In genomic region chr10:133258818-133259602, GRCh38 we compare ENCODE assay signal across 2 cellular contexts.
TF ChIP-seq lines count a peak whose summit lies in the region.

No MANE protein-coding gene starts in this region.

TF ChIP-seq in IMR-90, 13 proteins besides CTCF, POLR2A, EP300 and RAD21:
- TF ChIP-seq RCOR1 (IDR thresholded peaks at IDR 0.05; ENCODE audit: insufficient replicate concordance, low read length) (no peak), MXI1 (IDR thresholded peaks at IDR 0.05; ENCODE audit: borderline replicate concordance, low read depth, low read length) (peak; percentile 93), FOS (IDR thresholded peaks at IDR 0.05; ENCODE audit: low read depth, low read length) (peak; percentile 96), NFE2L2 (IDR thresholded peaks at IDR 0.05; ENCODE audit: low read depth, low read length) (peak; percentile 49), MAFK (IDR thresholded peaks at IDR 0.05; ENCODE audit: low read depth, low read length) (peak; percentile 1; the same call in 1 of the 2 replicates), CEBPB (IDR thresholded peaks at IDR 0.05; ENCODE audit: low read depth, low read length) (peak; percentile 96), MAZ (IDR thresholded peaks at IDR 0.05; ENCODE audit: borderline replicate concordance, low read depth, low read length) (peak; percentile 52; the same call in 1 of the 2 replicates), RFX5 (IDR thresholded peaks at IDR 0.05; ENCODE audit: low read depth, low read length) (no peak), ELK1 (IDR thresholded peaks at IDR 0.05; ENCODE audit: borderline replicate concordance, low read depth, low read length) (no peak), USF2 (IDR thresholded peaks at IDR 0.05; ENCODE audit: low read depth, low read length) (peak; percentile 78), SMC3 (IDR thresholded peaks at IDR 0.05; ENCODE audit: low read depth, low read length) (no peak), BHLHE40 (IDR thresholded peaks at IDR 0.05; ENCODE audit: low read depth, low read length) (peak; percentile 90), CHD1 (IDR thresholded peaks at IDR 0.05; ENCODE audit: low read depth, low read length) (no peak)

TF ChIP-seq in GM12878, 131 proteins besides CTCF, POLR2A, EP300 and RAD21:
- TF ChIP-seq BRCA1 (IDR thresholded peaks at IDR 0.05; ENCODE audit: low read depth, low read length), result no peak
- TF ChIP-seq SP1 (IDR thresholded peaks at IDR 0.05; ENCODE audit: low read depth, low read length), result no peak
- no peak for TF ChIP-seq TARDBP (IDR thresholded peaks at IDR 0.05; ENCODE audit: borderline replicate concordance)
- TF ChIP-seq SIN3A (IDR thresholded peaks at IDR 0.05; ENCODE audit: low read depth, low read length), result no peak
- TF ChIP-seq HDGF (IDR thresholded peaks at IDR 0.05), result no peak
- peak; percentile 69 for TF ChIP-seq EED (IDR thresholded peaks at IDR 0.05; ENCODE audit: low read depth)
- TF ChIP-seq NRF1 (conservative IDR thresholded peaks at IDR 0.05; ENCODE audit: low read depth, low read length), result no peak
- TF ChIP-seq DPF2 (IDR thresholded peaks at IDR 0.05), result no peak
- no peak for TF ChIP-seq ZBTB33 (IDR thresholded peaks at IDR 0.05)
- no peak for TF ChIP-seq SUZ12 (IDR thresholded peaks at IDR 0.05; ENCODE audit: unreplicated experiment)
- no peak for TF ChIP-seq POLR2AphosphoS5 (IDR thresholded peaks at IDR 0.05; ENCODE audit: low read length)
- TF ChIP-seq ETV6 (conservative IDR thresholded peaks at IDR 0.05 in 1 of 2, IDR thresholded peaks at IDR 0.05 in 1 of 2; ENCODE audit: borderline replicate concordance in 1 of 2, low read depth in 1 of 2), result no peak
- no peak for TF ChIP-seq POLR2AphosphoS2 (IDR thresholded peaks at IDR 0.05; ENCODE audit: low read depth, low read length)
- no peak for TF ChIP-seq KDM1A (IDR thresholded peaks at IDR 0.05; ENCODE audit: borderline replicate concordance)
- no peak for TF ChIP-seq USF2 (IDR thresholded peaks at IDR 0.05; ENCODE audit: borderline replicate concordance, low read depth, low read length)
- TF ChIP-seq ZNF622 (IDR thresholded peaks at IDR 0.05), result no peak
- TF ChIP-seq IKZF2 (IDR thresholded peaks at IDR 0.05), result 0 out of 4 replicates have a peak, but pooled peaks of 1 of the 2 experiments have one; percentile 27
- TF ChIP-seq SKIL (IDR thresholded peaks at IDR 0.05; ENCODE audit: low read depth, poor library complexity, severe bottlenecking), result no peak
- TF ChIP-seq RUNX3 (IDR thresholded peaks at IDR 0.05; ENCODE audit: low read length), result peak; percentile 72
- TF ChIP-seq CBX5 (IDR thresholded peaks at IDR 0.05; ENCODE audit: low read depth), result no peak
- TF ChIP-seq BHLHE40 (IDR thresholded peaks at IDR 0.05; ENCODE audit: borderline replicate concordance in 1 of 2, low read depth in 2 of 2, low read length in 1 of 2), result no peak
- TF ChIP-seq NR2F1 (conservative IDR thresholded peaks at IDR 0.05), result no peak
- TF ChIP-seq JUNB (IDR thresholded peaks at IDR 0.05), result no peak
- TF ChIP-seq WRNIP1 (IDR thresholded peaks at IDR 0.05; ENCODE audit: borderline replicate concordance, low read depth, low read length), result no peak
- no peak for TF ChIP-seq CHD1 (IDR thresholded peaks at IDR 0.05; ENCODE audit: low read depth, low read length)
- no peak for TF ChIP-seq MYC (IDR thresholded peaks at IDR 0.05; ENCODE audit: insufficient read depth, insufficient read length, insufficient replicate concordance, low read length, severe bottlenecking)
- TF ChIP-seq GABPA (IDR thresholded peaks at IDR 0.05; ENCODE audit: low read depth), result no peak
- no peak for TF ChIP-seq FOS (IDR thresholded peaks at IDR 0.05; ENCODE audit: borderline replicate concordance, extremely low read depth, insufficient read length)
- no peak for TF ChIP-seq NKRF (conservative IDR thresholded peaks at IDR 0.05)
- TF ChIP-seq IKZF1 (conservative IDR thresholded peaks at IDR 0.05), result peak; percentile 28; the same call in 1 of the 2 replicates
- no peak for TF ChIP-seq NFYA (IDR thresholded peaks at IDR 0.05; ENCODE audit: borderline replicate concordance, low read depth, low read length)
- TF ChIP-seq STAT1 (conservative IDR thresholded peaks at IDR 0.05), result no peak
- no peak for TF ChIP-seq SIX5 (IDR thresholded peaks at IDR 0.05; ENCODE audit: low read depth, low read length, severe bottlenecking)
- TF ChIP-seq FOXM1 (IDR thresholded peaks at IDR 0.05; ENCODE audit: low read depth, low read length), result no peak
- TF ChIP-seq BCL3 (IDR thresholded peaks at IDR 0.05; ENCODE audit: borderline replicate concordance, insufficient read depth, low read depth, low read length, poor library complexity, severe bottlenecking), result no peak
- TF ChIP-seq ZBTB40 (IDR thresholded peaks at IDR 0.05; ENCODE audit: borderline replicate concordance), result no peak
- TF ChIP-seq HDAC6 (IDR thresholded peaks at IDR 0.05; ENCODE audit: unreplicated experiment), result no peak
- TF ChIP-seq LARP7 (IDR thresholded peaks at IDR 0.05), result no peak
- no peak for TF ChIP-seq RCOR1 (conservative IDR thresholded peaks at IDR 0.05; ENCODE audit: low read depth, low read length)
- no peak for TF ChIP-seq PKNOX1 (IDR thresholded peaks at IDR 0.05)
- TF ChIP-seq CBFB (IDR thresholded peaks at IDR 0.05; ENCODE audit: low read depth), result no peak
- peak; percentile 91 for TF ChIP-seq ATF7 (IDR thresholded peaks at IDR 0.05; ENCODE audit: low read depth)
- no peak for TF ChIP-seq RFX5 (IDR thresholded peaks at IDR 0.05; ENCODE audit: low read depth, low read length)
TF ChIP-seq in GM12878: peak in this region for 5.
